ENCODE assay signal across 16 cellular contexts in genomic region chr16:69619514-69619913, GRCh38. TPM values are rescaled to one million over a fixed set of nuclear protein-coding genes. Genes with fewer than 3 reads are reported as not detected.
A peak's percentile ranks its signal among the peaks of the same experiment; 100 is the strongest.
DNase-seq lines count a peak whose midpoint lies in the region; FAIRE-seq and TF ChIP-seq lines count a peak whose summit lies in the region.
"Had no signal": no experiment of that assay in that cellular context is flagged by ENCODE, and none has a peak within 500 bp of the region (broad histone marks: within the 10 kb centered on the region; RNA-seq: fewer than 3 reads in every experiment).

No MANE protein-coding gene starts in this region.

- no peak overlapping the region for H3K4me3 ChIP-seq in small intestine (ENCODE audit: low read depth in 1 of 2, low read length in 2 of 2)

- no peaks in the 10 kb centered on the region for H3K27me3 ChIP-seq in small intestine (ENCODE audit: control insufficient read depth in 2 of 2, insufficient read depth in 2 of 2, low read length in 2 of 2)
- H3K27me3 ChIP-seq: foreskin keratinocyte had no signal

- H3K36me3 Mint-ChIP-seq in HFFc6 (ENCODE audit: low read depth) (peaks cover 38% of the 10 kb centered on the region), osteocyte (ENCODE audit: unreplicated experiment) (peaks cover 4% of the 10 kb centered on the region)

- peaks cover 6% of the 10 kb centered on the region for H3K27me3 Mint-ChIP-seq in HFFc6 (ENCODE audit: insufficient read depth)
- no peaks in the 10 kb centered on the region for H3K27me3 Mint-ChIP-seq in osteocyte (ENCODE audit: unreplicated experiment)
- H3K27me3 Mint-ChIP-seq: activated naive CD8-positive, alpha-beta T cell treated with anti-CD3 and anti-CD28 coated beads, Interleukin-2, amount 50 U/mL, for 24 hours; activated T-helper 17 cell treated with anti-CD3 and anti-CD28 coated beads, Interleukin-2, amount 50 U/mL, for 72 hours; memory B cell had no signal

- peak overlapping the region; percentile 49; the same call in 1 of the 2 replicates for H3K27ac Mint-ChIP-seq in HFFc6
- H3K27ac Mint-ChIP-seq in osteocyte (ENCODE audit: unreplicated experiment) = peak overlapping the region; percentile 27
- H3K27ac Mint-ChIP-seq: activated naive CD8-positive, alpha-beta T cell treated with anti-CD3 and anti-CD28 coated beads, Interleukin-2, amount 50 U/mL, for 24 hours; activated T-helper 17 cell treated with anti-CD3 and anti-CD28 coated beads, Interleukin-2, amount 50 U/mL, for 72 hours; memory B cell had no signal

- peaks cover 58% of the 10 kb centered on the region for H3K4me1 Mint-ChIP-seq in HFFc6 (ENCODE audit: low read depth)
- peaks cover 31% of the 10 kb centered on the region for H3K4me1 Mint-ChIP-seq in osteocyte (ENCODE audit: unreplicated experiment)

- no peaks in the 10 kb centered on the region for H3K36me3 ChIP-seq in small intestine (ENCODE audit: control insufficient read depth in 2 of 2, insufficient read depth in 2 of 2, low read length in 2 of 2)

- TF ChIP-seq POLR2A in GM12892 (IDR thresholded peaks at IDR 0.05; ENCODE audit: low read depth, low read length) = no peak

- H3K27ac ChIP-seq in VCaP (peak overlapping the region; percentile 9; the same call in 1 of the 2 replicates), small intestine (ENCODE audit: low read depth in 1 of 2, low read length in 1 of 2) (no peak overlapping the region)
- H3K27ac ChIP-seq: foreskin keratinocyte had no signal

- TF ChIP-seq CTCF in HFFc6 (IDR thresholded peaks at IDR 0.05) (no peak), VCaP (conservative IDR thresholded peaks at IDR 0.05) (no peak), osteocyte (IDR thresholded peaks at IDR 0.05) (no peak)

- FAIRE-seq in GM12892 (lab: Jason Lieb, UNC) (no peak), small intestine (lab: Jason Lieb, UNC) (no peak)

- no peaks in the 10 kb centered on the region for H3K9me3 ChIP-seq in small intestine (ENCODE audit: control insufficient read depth, low read depth)

- H3K4me3 Mint-ChIP-seq in HFFc6 (no peak overlapping the region), osteocyte (ENCODE audit: unreplicated experiment) (no peak overlapping the region)
- H3K4me3 Mint-ChIP-seq: activated naive CD8-positive, alpha-beta T cell treated with anti-CD3 and anti-CD28 coated beads, Interleukin-2, amount 50 U/mL, for 24 hours; activated T-helper 17 cell treated with anti-CD3 and anti-CD28 coated beads, Interleukin-2, amount 50 U/mL, for 72 hours; memory B cell had no signal

- no peaks in the 10 kb centered on the region for H3K4me1 ChIP-seq in small intestine (ENCODE audit: control insufficient read depth in 2 of 2, insufficient read depth in 1 of 2, low read depth in 1 of 2, low read length in 1 of 2)
- H3K4me1 ChIP-seq: foreskin keratinocyte had no signal

- DNase-seq in HFFc6 (no peak), glomerular endothelial cell (ENCODE audit: extremely low read depth, low read depth, low spot score) (peak; percentile 48), osteocyte (ENCODE audit: extremely low spot score, unreplicated experiment) (no peak), DMS79 treated with DMSO at 0.1 percent for 48 hours (lab: John Stamatoyannopoulos, UW) (no peak), Kasumi-1 (lab: John Stamatoyannopoulos, UW) (no peak), GM12892 (ENCODE audit: insufficient read length) (no peak), small intestine (no peak)
- DNase-seq: activated CD4-positive, CD25-positive, alpha-beta regulatory T cell; activated naive CD8-positive, alpha-beta T cell treated with anti-CD3 and anti-CD28 coated beads, Interleukin-2, amount 50 U/mL, for 24 hours; EL; foreskin keratinocyte; NCI-H1694; RPMI8226 had no signal

- H3K9me3 Mint-ChIP-seq in HFFc6 (no peaks in the 10 kb centered on the region), osteocyte (ENCODE audit: unreplicated experiment) (no peaks in the 10 kb centered on the region)
- H3K9me3 Mint-ChIP-seq: activated naive CD8-positive, alpha-beta T cell treated with anti-CD3 and anti-CD28 coated beads, Interleukin-2, amount 50 U/mL, for 24 hours; activated T-helper 17 cell treated with anti-CD3 and anti-CD28 coated beads, Interleukin-2, amount 50 U/mL, for 72 hours; memory B cell had no signal

RNA-seq across cellular contexts. Expression of gene NFAT5, which starts 53.7 kb away (rescaled TPM):
- 100 to 1,000 TPM in 1 of 6 experiments, 10 to 100 TPM in 5; 52.0 to 114 (median 63.7) TPM for total RNA-seq in HFFc6 (2021; fragmentation: NEBNext Ultra II Directional; extraction: Animal tissue kit (Norgen Biotek cat#: 25700))
- total RNA-seq in glomerular endothelial cell = 62.2 and 71.0 TPM in 2 replicates
- 55.0 and 57.3 TPM in 2 replicates for total RNA-seq in osteocyte
- 16.9 TPM for polyA plus RNA-seq in GM12892 (2012; ENCODE audit: missing spikeins)
- polyA plus RNA-seq in small intestine = 1 to 10 TPM in 2 of 3 donors, under 1 TPM in 1; 0.89 to 5.2 (median 1.4) TPM
